ENCODE assay signal across 11 cellular contexts in genomic region chr5:173238312-173239232, GRCh38. TPM values are rescaled to one million over a fixed set of nuclear protein-coding genes. Genes with fewer than 3 reads are reported as not detected.
A peak's percentile ranks its signal among the peaks of the same experiment; 100 is the strongest.
DNase-seq lines count a peak whose midpoint lies in the region; ATAC-seq, FAIRE-seq and TF ChIP-seq lines count a peak whose summit lies in the region.
"Had no signal": no experiment of that assay in that cellular context is flagged by ENCODE, and none has a peak within 500 bp of the region (broad histone marks: within the 10 kb centered on the region; RNA-seq: fewer than 3 reads in every experiment).

No MANE protein-coding gene starts in this region.

- no peak for DNase-seq in activated naive CD4-positive, alpha-beta T cell treated with anti-CD3 and anti-CD28 coated beads, Interleukin-2, amount 50 U/mL, for 16 hours
- no peak for DNase-seq in keratinocyte (ENCODE audit: low read depth, low spot score)
- no peak for DNase-seq in suprapubic skin (ENCODE audit: low spot score in 2 of 2)
- no peak for DNase-seq in HT-29 (ENCODE audit: low spot score)
- no peak for DNase-seq in iPS-NIHi7 (ENCODE audit: extremely low spot score)
- DNase-seq: DMS79 treated with DMSO at 0.1 percent for 48 hours; effector CD4-positive, alpha-beta T cell had no signal

- H3K4me3 ChIP-seq in WI38 (ENCODE audit: low read depth, low read length) (peak overlapping the region; percentile 14; the same call in 1 of the 2 replicates), keratinocyte (ENCODE audit: control insufficient read depth in 2 of 3, extremely low read depth in 1 of 3, insufficient read depth in 2 of 3, low read depth in 1 of 3, low read length in 3 of 3) (no peak overlapping the region), suprapubic skin (peak overlapping the region; percentile 18)

- no peak overlapping the region for H3K9ac ChIP-seq in keratinocyte (ENCODE audit: control insufficient read depth, extremely low read depth, insufficient read depth, low read length)

- no peaks in the 10 kb centered on the region for H3K9me3 ChIP-seq in keratinocyte (ENCODE audit: control insufficient read depth, low read depth, low read length)
- no peaks in the 10 kb centered on the region for H3K9me3 ChIP-seq in suprapubic skin
- H3K9me3 ChIP-seq: neutrophil had no signal

- H3K79me2 ChIP-seq in keratinocyte (ENCODE audit: control insufficient read depth, insufficient read depth, low read length), result no peaks in the 10 kb centered on the region

- peak overlapping the region; percentile 58 for H3K4me2 ChIP-seq in keratinocyte (ENCODE audit: control insufficient read depth, extremely low read depth, insufficient read depth, low read depth, low read length)

- no peak overlapping the region for H3K27ac ChIP-seq in keratinocyte (ENCODE audit: control insufficient read depth, insufficient read depth, low read length)
- H3K27ac ChIP-seq in suprapubic skin, result no peak overlapping the region
- H3K27ac ChIP-seq: neutrophil had no signal

- H3K27ac Mint-ChIP-seq in activated naive CD4-positive, alpha-beta T cell treated with anti-CD3 and anti-CD28 coated beads, Interleukin-2, amount 50 U/mL, for 24 hours, result no peak overlapping the region

- no peaks in the 10 kb centered on the region for H3K36me3 Mint-ChIP-seq in activated naive CD4-positive, alpha-beta T cell treated with anti-CD3 and anti-CD28 coated beads, Interleukin-2, amount 50 U/mL, for 24 hours

- no peak for TF ChIP-seq CTCF in WI38 (IDR thresholded peaks at IDR 0.05; ENCODE audit: low read depth, low read length)
- no peak for TF ChIP-seq CTCF in keratinocyte (optimal IDR thresholded peaks at IDR 0.05 in 1 of 3, IDR thresholded peaks at IDR 0.05 in 1 of 3, conservative IDR thresholded peaks at IDR 0.05 in 1 of 3; ENCODE audit: extremely low read depth in 1 of 3, insufficient read depth in 2 of 3, low read length in 3 of 3)
- TF ChIP-seq CTCF in suprapubic skin (IDR thresholded peaks at IDR 0.05), result no peak

- peaks cover 44% of the 10 kb centered on the region for H3K4me1 Mint-ChIP-seq in activated naive CD4-positive, alpha-beta T cell treated with anti-CD3 and anti-CD28 coated beads, Interleukin-2, amount 50 U/mL, for 24 hours

- no peak for FAIRE-seq in keratinocyte (lab: Jason Lieb, UNC)

- peaks cover 11% of the 10 kb centered on the region for H4K20me1 ChIP-seq in keratinocyte (ENCODE audit: control insufficient read depth, extremely low read depth, insufficient read depth, low read length)

- H3K9me1 ChIP-seq in keratinocyte (ENCODE audit: control insufficient read depth, extremely low read depth, insufficient read depth, low read length), result no peaks in the 10 kb centered on the region

- WGBS in suprapubic skin, result 3% methylated on average over 64 of the region's 74 CpGs

- H3K36me3 ChIP-seq in keratinocyte (ENCODE audit: control insufficient read depth in 2 of 2, extremely low read depth in 1 of 2, insufficient read depth in 2 of 2, low read length in 2 of 2) (no peaks in the 10 kb centered on the region), suprapubic skin (no peaks in the 10 kb centered on the region)
- H3K36me3 ChIP-seq: neutrophil had no signal

- TF ChIP-seq EP300 in suprapubic skin (IDR thresholded peaks at IDR 0.05), result no peak

- ATAC-seq in HG03039 (IDR thresholded peaks at IDR 0.05; ENCODE audit: unreplicated experiment), result no peak

- dilution Hi-C loops in keratinocyte (cut with MboI; ENCODE audit: extremely low pct_ligation_motif_present, low sequenced_read_pairs), result no loop called here

- H2AFZ ChIP-seq in keratinocyte (ENCODE audit: control insufficient read depth, low read length), result no peak overlapping the region

- peak overlapping the region; percentile 75 for H3K4me3 Mint-ChIP-seq in activated naive CD4-positive, alpha-beta T cell treated with anti-CD3 and anti-CD28 coated beads, Interleukin-2, amount 50 U/mL, for 24 hours

- H3K27me3 Mint-ChIP-seq in activated naive CD4-positive, alpha-beta T cell treated with anti-CD3 and anti-CD28 coated beads, Interleukin-2, amount 50 U/mL, for 24 hours, result peaks cover 81% of the 10 kb centered on the region

- no peaks in the 10 kb centered on the region for H3K9me3 Mint-ChIP-seq in activated naive CD4-positive, alpha-beta T cell treated with anti-CD3 and anti-CD28 coated beads, Interleukin-2, amount 50 U/mL, for 24 hours

- TF ChIP-seq POLR2A in suprapubic skin (IDR thresholded peaks at IDR 0.05), result no peak

- H3K4me1 ChIP-seq in keratinocyte (ENCODE audit: control insufficient read depth, extremely low read depth, insufficient read depth, low read length) (peaks cover 3% of the 10 kb centered on the region), suprapubic skin (peaks cover 42% of the 10 kb centered on the region)

- H3K27me3 ChIP-seq in keratinocyte (ENCODE audit: control insufficient read depth, extremely low read depth, insufficient read depth, low read length) (peaks cover 94% of the 10 kb centered on the region), suprapubic skin (peaks cover 100% of the 10 kb centered on the region)

RNA-seq across cellular contexts. Expression of gene NKX2-5, which starts 3.6 kb away (rescaled TPM):
- not detected in 3 replicates for polyA plus RNA-seq in keratinocyte
- polyA plus RNA-seq in keratinocyte (2011; ENCODE audit: low read depth), result not detected
- not detected in 2 replicates for polyA plus RNA-seq in keratinocyte (2011; cell fraction: cytosol; rRNA removed)
- not detected in 2 replicates for polyA plus RNA-seq in keratinocyte (2011; cell fraction: nucleus; rRNA removed)
- not detected in 2 replicates for polyA plus RNA-seq in keratinocyte (2012; ENCODE audit: low replicate concordance)
- not detected in 3 replicates for polyA minus RNA-seq in keratinocyte
- not detected for polyA minus RNA-seq in keratinocyte (2011; cell fraction: cytosol; rRNA and poly(A)+ RNA removed)
- polyA minus RNA-seq in keratinocyte (2011; cell fraction: nucleus; rRNA and poly(A)+ RNA removed), result not detected in 2 replicates
- total RNA-seq in suprapubic skin, result not detected
- total RNA-seq in HT-29 (2014; rRNA removed; shearing (Covaris generic)), result not detected in 2 replicates

Comparison
In these comparisons a context has a peak if more than half of its experiments do, and no peak if none do; other contexts are left out.
1. H3K4me3 ChIP-seq: peak in WI38 (single experiment) and suprapubic skin (single experiment); none in keratinocyte (0 of 3).